Comparison of ENCODE assay signal across 11 cellular contexts in genomic region chr22:17035976-17036841, GRCh38. TPM values are rescaled to one million over a fixed set of nuclear protein-coding genes. Genes with fewer than 3 reads are reported as not detected.
DNase-seq lines count a peak whose midpoint lies in the region; ATAC-seq and TF ChIP-seq lines count a peak whose summit lies in the region.
"Not testable (repeated sequence)": the region's sequence is repeated elsewhere in the genome, so short reads cannot be mapped to it uniquely, and the experiment has no call there.
"Had no signal": no experiment of that assay in that cellular context is flagged by ENCODE, and none has a peak within 500 bp of the region (broad histone marks: within the 10 kb centered on the region; RNA-seq: fewer than 3 reads in every experiment).

No MANE protein-coding gene starts in this region.

- not testable (repeated sequence) for BruUV-seq in OCI-LY7 (replicated peaks; lab: Mats Ljungman, UMichigan)

- H3K9me3 ChIP-seq in CD4-positive, alpha-beta memory T cell (ENCODE audit: control insufficient read depth in 1 of 2, low read length in 2 of 2); OCI-LY7 (ENCODE audit: low read length): not testable (repeated sequence)

- H3K36me3 Mint-ChIP-seq in CD4-positive, alpha-beta memory T cell; activated naive CD8-positive, alpha-beta T cell treated with anti-CD3 and anti-CD28 coated beads for 36 hours; stimulated activated naive CD8-positive, alpha-beta T cell treated with anti-CD3 and anti-CD28 coated beads, Interleukin-15, Interleukin-2, amounts not matched to agents 100 ng/mL and 50 ng/mL, for 24 hours (ENCODE audit: low read depth): not testable (repeated sequence)

- peaks cover 6 to 10% of the 10 kb centered on the region in 2 donors for H3K27me3 Mint-ChIP-seq in CD4-positive, alpha-beta memory T cell
- H3K27me3 Mint-ChIP-seq in activated naive CD8-positive, alpha-beta T cell treated with anti-CD3 and anti-CD28 coated beads for 36 hours: peaks cover 18% of the 10 kb centered on the region
- peaks cover 22% of the 10 kb centered on the region for H3K27me3 Mint-ChIP-seq in stimulated activated naive CD8-positive, alpha-beta T cell treated with anti-CD3 and anti-CD28 coated beads, Interleukin-15, Interleukin-2, amounts not matched to agents 100 ng/mL and 50 ng/mL, for 24 hours

- H3K4me1 Mint-ChIP-seq in CD4-positive, alpha-beta memory T cell; activated naive CD8-positive, alpha-beta T cell treated with anti-CD3 and anti-CD28 coated beads for 36 hours; stimulated activated naive CD8-positive, alpha-beta T cell treated with anti-CD3 and anti-CD28 coated beads, Interleukin-15, Interleukin-2, amounts not matched to agents 100 ng/mL and 50 ng/mL, for 24 hours (ENCODE audit: low read depth): not testable (repeated sequence)

- H2AFZ ChIP-seq in OCI-LY7 (ENCODE audit: low read length): not testable (repeated sequence)

- not testable (repeated sequence) for H3K4me3 ChIP-seq in CD4-positive, alpha-beta memory T cell (ENCODE audit: low read length in 2 of 2)
- H3K4me3 ChIP-seq in OCI-LY7 (ENCODE audit: low read depth, low read length, poor library complexity, severe bottlenecking): peak overlapping the region; percentile 46
- H3K4me3 ChIP-seq in foreskin fibroblast (ENCODE audit: low read depth in 1 of 2, low read length in 2 of 2): peak overlapping the region; percentile 15 to 36

- peak overlapping the region; percentile 46 for H3K4me2 ChIP-seq in OCI-LY7 (ENCODE audit: low read length)

- H4K20me1 ChIP-seq in OCI-LY7 (ENCODE audit: insufficient read depth, low read length): not testable (repeated sequence)

- ATAC-seq in GM19397 (IDR thresholded peaks at IDR 0.05; ENCODE audit: unreplicated experiment) (peak; percentile 27), HG03095 (IDR thresholded peaks at IDR 0.05; ENCODE audit: unreplicated experiment) (peak; percentile 26)

- H3K27ac ChIP-seq in CD4-positive, alpha-beta memory T cell (ENCODE audit: low read depth, low read length); OCI-LY7 (ENCODE audit: low read depth, low read length, poor library complexity, severe bottlenecking): not testable (repeated sequence)

- not testable (repeated sequence) for H3K4me1 ChIP-seq in CD4-positive, alpha-beta memory T cell (ENCODE audit: insufficient read depth, low read length)
- H3K4me1 ChIP-seq in OCI-LY7 (ENCODE audit: insufficient read depth, low read length, poor library complexity, severe bottlenecking): peaks cover 16% of the 10 kb centered on the region

- not testable (repeated sequence) for H3K9me2 ChIP-seq in OCI-LY7 (ENCODE audit: insufficient read depth, low read length)

- DNase-seq in CD4-positive, alpha-beta memory T cell; OCI-LY7 (ENCODE audit: low spot score): not testable (repeated sequence)
- peak; percentile 15 for DNase-seq in activated naive CD8-positive, alpha-beta T cell treated with anti-CD3 and anti-CD28 coated beads for 36 hours
- peak in 1 of 2 donors; percentile 49 for DNase-seq in foreskin fibroblast
- peak; percentile 37 for DNase-seq in midbrain (lab: John Stamatoyannopoulos, UW)

- H3K4me3 Mint-ChIP-seq in CD4-positive, alpha-beta memory T cell: peak overlapping the region; percentile 64 to 80 (median 74)
- peak overlapping the region; percentile 70 for H3K4me3 Mint-ChIP-seq in activated naive CD8-positive, alpha-beta T cell treated with anti-CD3 and anti-CD28 coated beads for 36 hours
- peak overlapping the region; percentile 69 for H3K4me3 Mint-ChIP-seq in stimulated activated naive CD8-positive, alpha-beta T cell treated with anti-CD3 and anti-CD28 coated beads, Interleukin-15, Interleukin-2, amounts not matched to agents 100 ng/mL and 50 ng/mL, for 24 hours

- not testable (repeated sequence) for H3K9me3 Mint-ChIP-seq in CD4-positive, alpha-beta memory T cell; activated naive CD8-positive, alpha-beta T cell treated with anti-CD3 and anti-CD28 coated beads for 36 hours; stimulated activated naive CD8-positive, alpha-beta T cell treated with anti-CD3 and anti-CD28 coated beads, Interleukin-15, Interleukin-2, amounts not matched to agents 100 ng/mL and 50 ng/mL, for 24 hours

- H3K79me2 ChIP-seq in OCI-LY7 (ENCODE audit: insufficient read depth, low read depth, low read length): peaks cover 34% of the 10 kb centered on the region

- H3K27me3 ChIP-seq in CD4-positive, alpha-beta memory T cell (ENCODE audit: insufficient read depth, low read length): not testable (repeated sequence)

- H3K27ac Mint-ChIP-seq in CD4-positive, alpha-beta memory T cell: peak overlapping the region in 2 of 7 donors; percentile 41 to 52
- H3K27ac Mint-ChIP-seq in activated naive CD8-positive, alpha-beta T cell treated with anti-CD3 and anti-CD28 coated beads for 36 hours: peak overlapping the region; percentile 75
- H3K27ac Mint-ChIP-seq in stimulated activated naive CD8-positive, alpha-beta T cell treated with anti-CD3 and anti-CD28 coated beads, Interleukin-15, Interleukin-2, amounts not matched to agents 100 ng/mL and 50 ng/mL, for 24 hours: not testable (repeated sequence)

- CTCF ChIA-PET in CD4-positive, alpha-beta memory T cell (lab: Charles Lee; ENCODE audit: partially characterized antibody); OCI-LY7 (lab: Charles Lee; ENCODE audit: unreplicated experiment): not testable (repeated sequence)

- intact Hi-C loops in CD4-positive, alpha-beta memory T cell (cut with micrococcal nuclease); OCI-LY7 (cut with micrococcal nuclease; ENCODE audit: unreplicated experiment): not testable (repeated sequence)

- not testable (repeated sequence) for H3K36me3 ChIP-seq in CD4-positive, alpha-beta memory T cell (ENCODE audit: insufficient read depth, low read length)
- peaks cover 14% of the 10 kb centered on the region for H3K36me3 ChIP-seq in OCI-LY7 (ENCODE audit: insufficient read depth, low read length)

- POLR2A ChIA-PET in CD4-positive, alpha-beta memory T cell (lab: Charles Lee; ENCODE audit: partially characterized antibody); OCI-LY7 (lab: Charles Lee): not testable (repeated sequence)

- not testable (repeated sequence) for TF ChIP-seq CTCF in OCI-LY7 (conservative IDR thresholded peaks at IDR 0.05; ENCODE audit: low read length); foreskin fibroblast (IDR thresholded peaks at IDR 0.05; ENCODE audit: low read depth, low read length)

RNA-seq across cellular contexts. Expression of gene GAB4, which starts 28.2 kb away (rescaled TPM):
- total RNA-seq in CD4-positive, alpha-beta memory T cell: not detected
- polyA plus RNA-seq in CD4-positive, alpha-beta memory T cell: not detected
- not detected in 2 replicates for total RNA-seq in OCI-LY7 (2014; rRNA removed; shearing (Covaris generic))
- not detected in 2 replicates for total RNA-seq in OCI-LY7 (2022)
- total RNA-seq in activated naive CD8-positive, alpha-beta T cell treated with anti-CD3 and anti-CD28 coated beads for 36 hours: under 1 TPM; 0.14 to 0.16 TPM
- total RNA-seq: astrocyte, fibroblast of lung, lung microvascular endothelial cell had no signal
- polyA plus RNA-seq: fibroblast of lung had no signal

RNA-seq across cellular contexts. Expression of gene IL17RA, which starts 48.6 kb away (rescaled TPM):
- total RNA-seq in CD4-positive, alpha-beta memory T cell: 10 to 100 TPM; 71.6 to 77.2 TPM
- 10 to 100 TPM; 19.8 to 39.9 TPM for polyA plus RNA-seq in CD4-positive, alpha-beta memory T cell
- 5.5 and 7.8 TPM in 2 replicates for total RNA-seq in OCI-LY7 (2014; rRNA removed; shearing (Covaris generic))
- total RNA-seq in OCI-LY7 (2022): 10.9 and 12.5 TPM in 2 replicates
- 10 to 100 TPM; 13.3 to 16.6 TPM for total RNA-seq in activated naive CD8-positive, alpha-beta T cell treated with anti-CD3 and anti-CD28 coated beads for 36 hours

Comparison
In these comparisons a context has a peak if more than half of its experiments do, and no peak if none do; other contexts are left out.
1. RNA of gene IL17RA, which starts 48.6 kb away (total RNA-seq): 71.6 to 77.2 TPM in CD4-positive, alpha-beta memory T cell; 13.3 to 16.6 TPM in activated naive CD8-positive, alpha-beta T cell treated with anti-CD3 and anti-CD28 coated beads for 36 hours and 5.5 to 12.5 TPM in OCI-LY7; every median in the first group is over 4 times any median in the second.
2. Peak in every context shown above with its lines, with median percentiles within 50 percentile points of each other: H3K4me3 Mint-ChIP-seq.